2 cellular contexts compared by ENCODE assay signal in genomic region chr5:57960569-57960968, GRCh38.
TF ChIP-seq lines count a peak whose summit lies in the region.

No MANE protein-coding gene starts in this region.

TF ChIP-seq in GM23338, 12 proteins besides CTCF, POLR2A, EP300 and RAD21:
- no peak for TF ChIP-seq EZH2 (IDR thresholded peaks at IDR 0.05; ENCODE audit: low read depth, unreplicated experiment)
- TF ChIP-seq ZNF462 (CRISPR knock-in tag; IDR thresholded peaks at IDR 0.05): no peak
- no peak for TF ChIP-seq JUNB (IDR thresholded peaks at IDR 0.05; ENCODE audit: unreplicated experiment)
- no peak for TF ChIP-seq POLR2AphosphoS5 (IDR thresholded peaks at IDR 0.05; ENCODE audit: low read depth)
- no peak for TF ChIP-seq EZH2phosphoT487 (IDR thresholded peaks at IDR 0.05; ENCODE audit: unreplicated experiment)
- no peak for TF ChIP-seq NANOG (IDR thresholded peaks at IDR 0.05; ENCODE audit: borderline replicate concordance)
- TF ChIP-seq ZNF331 (CRISPR knock-in tag; IDR thresholded peaks at IDR 0.05; ENCODE audit: low read depth): no peak
- TF ChIP-seq STAT1 (IDR thresholded peaks at IDR 0.05; ENCODE audit: unreplicated experiment): no peak
- TF ChIP-seq CREB1 (CRISPR knock-in tag; IDR thresholded peaks at IDR 0.05; ENCODE audit: low read depth): no peak
- no peak for TF ChIP-seq ZNF114 (CRISPR knock-in tag; IDR thresholded peaks at IDR 0.05)
- no peak for TF ChIP-seq ETS1 (IDR thresholded peaks at IDR 0.05)
- no peak for TF ChIP-seq REST (IDR thresholded peaks at IDR 0.05; ENCODE audit: unreplicated experiment)
TF ChIP-seq in GM23338: peak in this region for 0.

TF ChIP-seq in HCT116, 20 proteins besides CTCF, POLR2A, EP300 and RAD21:
- TF ChIP-seq SP1 (IDR thresholded peaks at IDR 0.05; ENCODE audit: low read depth): no peak
- no peak for TF ChIP-seq SIN3A (IDR thresholded peaks at IDR 0.05; ENCODE audit: low read depth)
- TF ChIP-seq JUND (IDR thresholded peaks at IDR 0.05): no peak
- no peak for TF ChIP-seq EGR1 (IDR thresholded peaks at IDR 0.05; ENCODE audit: low read depth)
- TF ChIP-seq TCF7L2 (IDR thresholded peaks at IDR 0.05; ENCODE audit: borderline replicate concordance, extremely low read depth, insufficient read depth, insufficient read length): no peak
- TF ChIP-seq ZFX (IDR thresholded peaks at IDR 0.05): no peak
- no peak for TF ChIP-seq EZH2phosphoT487 (IDR thresholded peaks at IDR 0.05; ENCODE audit: borderline replicate concordance)
